11 cellular contexts compared by ENCODE assay signal in the genomic region with DNA sequence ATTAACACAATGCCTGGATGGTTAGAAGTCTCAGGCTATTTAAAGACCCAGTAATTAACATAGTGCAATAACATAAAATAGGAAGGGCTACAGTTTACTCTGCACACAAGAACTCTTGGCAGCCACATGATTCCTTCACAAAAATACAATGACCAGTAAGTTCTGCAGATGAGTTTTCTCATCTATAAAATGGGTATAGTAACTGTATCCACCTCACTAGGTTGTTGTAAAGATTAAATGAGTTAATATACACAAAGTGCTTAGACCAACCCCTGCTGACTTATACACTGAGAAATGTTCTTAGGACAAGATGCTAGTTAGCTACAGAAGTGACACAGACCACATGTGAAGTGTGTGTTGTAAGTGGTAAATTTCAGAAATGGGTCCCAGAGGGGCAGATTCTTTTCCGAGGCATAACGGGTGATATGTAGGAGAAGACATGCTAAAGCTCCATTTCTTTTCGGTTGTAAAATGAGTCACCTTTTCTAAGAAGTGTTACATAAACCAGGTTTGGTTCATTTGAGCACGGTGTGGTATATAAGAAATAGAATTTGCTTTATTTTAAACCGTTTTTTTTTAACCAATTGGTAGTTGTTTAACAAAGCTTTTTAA.
DNase-seq lines count a peak whose midpoint lies in the region; ATAC-seq and TF ChIP-seq lines count a peak whose summit lies in the region.
"Had no signal": no experiment of that assay in that cellular context is flagged by ENCODE, and none has a peak within 500 bp of the region (broad histone marks: within the 10 kb centered on the region; RNA-seq: fewer than 3 reads in every experiment).

No MANE protein-coding gene starts in this region.

- H3K4me1 ChIP-seq in tibial nerve: peaks cover 0 to 6% (median 0%) of the 10 kb centered on the region in 4 donors
- H3K4me1 ChIP-seq: Caco-2 had no signal

- TF ChIP-seq CTCF in GM12865 (IDR thresholded peaks at IDR 0.05; ENCODE audit: insufficient read depth, low read depth, low read length, missing control alignments) (no peak), tibial nerve (IDR thresholded peaks at IDR 0.05) (no peak)

- H3K9me3 Mint-ChIP-seq in activated T-cell treated with anti-CD3 and anti-CD28 coated beads, Interleukin-2, amount 50 U/mL, for 4 hours: no peaks in the 10 kb centered on the region
- H3K9me3 Mint-ChIP-seq: endodermal cell had no signal

- H3K36me3 Mint-ChIP-seq in activated T-cell treated with anti-CD3 and anti-CD28 coated beads, Interleukin-2, amount 50 U/mL, for 4 hours (ENCODE audit: insufficient read depth): no peaks in the 10 kb centered on the region

- peak; percentile 85 for DNase-seq in GM12865 (ENCODE audit: low read depth)
- DNase-seq in activated T-cell treated with anti-CD3 and anti-CD28 coated beads, Interleukin-2, amount 50 U/mL, for 4 hours: no peak
- DNase-seq in AG08396 (ENCODE audit: low spot score): no peak
- no peak for DNase-seq in COLO668 (lab: John Stamatoyannopoulos, UW; ENCODE audit: unreplicated experiment)
- DNase-seq in stimulated activated CD8-positive, alpha-beta memory T cell treated with anti-CD3 and anti-CD28 coated beads, Interleukin-4, amount 100 ng/mL, for 48 hours: no peak
- DNase-seq in tibial nerve (ENCODE audit: low spot score in 2 of 2): no peak
- DNase-seq: Caco-2, endodermal cell, nephron progenitor cell had no signal

- H3K4me1 Mint-ChIP-seq in activated T-cell treated with anti-CD3 and anti-CD28 coated beads, Interleukin-2, amount 50 U/mL, for 4 hours (ENCODE audit: low read depth): peaks cover 73% of the 10 kb centered on the region

- H3K4me3 Mint-ChIP-seq in activated T-cell treated with anti-CD3 and anti-CD28 coated beads, Interleukin-2, amount 50 U/mL, for 4 hours: peak overlapping the region; percentile 57
- H3K4me3 Mint-ChIP-seq: endodermal cell, nephron progenitor cell had no signal

- no peaks in the 10 kb centered on the region for H3K27me3 Mint-ChIP-seq in activated T-cell treated with anti-CD3 and anti-CD28 coated beads, Interleukin-2, amount 50 U/mL, for 4 hours (ENCODE audit: low read depth)

- no peak for TF ChIP-seq EP300 in tibial nerve (IDR thresholded peaks at IDR 0.05)

- no peaks in the 10 kb centered on the region for H3K36me3 ChIP-seq in tibial nerve

- peak; percentile 18 for ATAC-seq in GM19397 (IDR thresholded peaks at IDR 0.05; ENCODE audit: unreplicated experiment)
- ATAC-seq in HG03342 (IDR thresholded peaks at IDR 0.05; ENCODE audit: unreplicated experiment): peak; percentile 38
- ATAC-seq in activated T-cell treated with anti-CD3 and anti-CD28 coated beads, Interleukin-2, amount 50 U/mL, for 4 hours: peak; percentile 47 to 52

- H3K27ac ChIP-seq in tibial nerve: no peak overlapping the region

- no peaks in the 10 kb centered on the region for H3K27me3 ChIP-seq in tibial nerve

- WGBS in tibial nerve, 2 donors: 81 to 90% methylated on average over 5 of the region's 5 CpGs

- no peaks in the 10 kb centered on the region for H3K9me3 ChIP-seq in tibial nerve
- H3K9me3 ChIP-seq: Caco-2 had no signal

- H3K4me3 ChIP-seq in GM12865 (ENCODE audit: low read depth, low read length) (no peak overlapping the region), tibial nerve (no peak overlapping the region)

- TF ChIP-seq POLR2A in tibial nerve (IDR thresholded peaks at IDR 0.05): no peak
